Comparison of ENCODE assay signal across 8 cellular contexts in the genomic region with DNA sequence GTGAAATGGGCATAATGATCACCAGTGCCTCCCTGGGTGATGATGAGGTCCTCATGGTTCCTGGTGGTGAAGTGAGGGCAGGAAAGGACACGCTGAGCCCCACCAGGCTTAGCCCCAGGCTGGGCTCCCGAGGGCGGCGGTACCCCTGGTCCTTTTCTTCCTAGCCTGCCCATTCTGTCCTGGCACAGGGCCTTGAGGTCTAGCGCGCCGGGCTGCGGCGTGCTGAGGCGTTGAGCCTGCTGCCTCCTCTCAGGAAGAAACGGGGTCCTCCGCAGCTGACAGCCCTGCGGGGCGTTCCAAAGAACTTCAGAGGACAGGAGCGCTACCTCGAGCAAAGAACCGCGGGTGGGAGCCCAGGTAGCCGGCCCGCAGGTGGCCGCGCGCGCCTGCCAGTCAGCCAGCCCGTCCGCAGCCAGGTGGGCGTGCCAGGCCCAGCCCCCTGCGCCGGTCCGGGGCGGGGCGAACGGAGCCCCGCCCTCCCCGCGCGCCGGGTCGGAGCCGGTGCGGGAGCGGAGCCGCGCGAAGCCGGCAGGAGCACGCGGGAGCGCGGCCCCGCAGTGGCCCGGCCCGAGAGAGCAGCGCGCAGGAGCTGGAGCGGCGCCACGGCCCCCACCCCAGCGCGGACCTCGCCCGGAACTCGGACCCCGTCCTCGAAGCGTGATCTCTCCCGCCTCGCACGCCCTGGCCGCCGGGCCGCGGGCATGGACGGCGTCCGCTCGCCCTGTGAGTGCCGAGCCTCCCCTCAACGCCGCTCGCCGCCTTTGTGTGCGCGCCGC. TPM values are rescaled to one million over a fixed set of nuclear protein-coding genes. Genes with fewer than 3 reads are reported as not detected.
DNase-seq lines count a peak whose midpoint lies in the region; ATAC-seq and TF ChIP-seq lines count a peak whose summit lies in the region.

A gene (plus strand): TSS at position 477 of the 776 bp plus-strand sequence. CDS start 791 bp downstream, outside the sequence.

- intact Hi-C loops in activated B cell treated with CpG ODN at 0.5 μM for 24 hours (cut with micrococcal nuclease) = no loop called here
- intact Hi-C loops in dendritic cell treated with granulocyte-macrophage colony-stimulating factor and Interleukin-4, amounts not matched to agents 40 ng/mL and 50 ng/mL, for 4 days (cut with micrococcal nuclease) = no loop called here

- H3K27me3 ChIP-seq in AG04450 (ENCODE audit: control insufficient read depth, insufficient read depth, low read length) = peaks cover 60% of the 10 kb centered on the region

- H3K9me3 ChIP-seq in AG04450 (ENCODE audit: control insufficient read depth, insufficient read depth, low read length) = no peaks in the 10 kb centered on the region; the same call in 1 of the 2 replicates

- no peaks in the 10 kb centered on the region for H3K9me3 Mint-ChIP-seq in activated B cell treated with CpG ODN at 0.5 μM for 24 hours
- H3K9me3 Mint-ChIP-seq in dendritic cell treated with granulocyte-macrophage colony-stimulating factor and Interleukin-4, amounts not matched to agents 40 ng/mL and 50 ng/mL, for 4 days = no peaks in the 10 kb centered on the region
- no peaks in the 10 kb centered on the region for H3K9me3 Mint-ChIP-seq in stimulated activated memory B cell treated with anti-CD40 and anti-IgM and Interleukin-4, amounts not matched to agents 10 μg/mL and 1 μg/mL and 100 μg/mL, for 72 hours

- no peak within 1 kb of the TSS for H3K27ac Mint-ChIP-seq in activated B cell treated with CpG ODN at 0.5 μM for 24 hours
- no peak within 1 kb of the TSS for H3K27ac Mint-ChIP-seq in dendritic cell treated with granulocyte-macrophage colony-stimulating factor and Interleukin-4, amounts not matched to agents 40 ng/mL and 50 ng/mL, for 4 days
- H3K27ac Mint-ChIP-seq in stimulated activated memory B cell treated with anti-CD40 and anti-IgM and Interleukin-4, amounts not matched to agents 10 μg/mL and 1 μg/mL and 100 μg/mL, for 72 hours = no peak within 1 kb of the TSS

- POLR2A ChIA-PET in AG04450 (lab: Yijun Ruan, JAX) (no interaction called here), activated B cell treated with CpG ODN at 0.5 μM for 24 hours (lab: Charles Lee) (no interaction called here)

- H3K27me3 Mint-ChIP-seq in activated B cell treated with CpG ODN at 0.5 μM for 24 hours = peaks cover 42% of the 10 kb centered on the region
- H3K27me3 Mint-ChIP-seq in dendritic cell treated with granulocyte-macrophage colony-stimulating factor and Interleukin-4, amounts not matched to agents 40 ng/mL and 50 ng/mL, for 4 days = peaks cover 91% of the 10 kb centered on the region
- peaks cover 62% of the 10 kb centered on the region for H3K27me3 Mint-ChIP-seq in stimulated activated memory B cell treated with anti-CD40 and anti-IgM and Interleukin-4, amounts not matched to agents 10 μg/mL and 1 μg/mL and 100 μg/mL, for 72 hours

- peak within 1 kb of the TSS; percentile 73 for H3K4me3 Mint-ChIP-seq in activated B cell treated with CpG ODN at 0.5 μM for 24 hours
- peak within 1 kb of the TSS; percentile 69 for H3K4me3 Mint-ChIP-seq in dendritic cell treated with granulocyte-macrophage colony-stimulating factor and Interleukin-4, amounts not matched to agents 40 ng/mL and 50 ng/mL, for 4 days
- H3K4me3 Mint-ChIP-seq in stimulated activated memory B cell treated with anti-CD40 and anti-IgM and Interleukin-4, amounts not matched to agents 10 μg/mL and 1 μg/mL and 100 μg/mL, for 72 hours = peak within 1 kb of the TSS; percentile 73

- H3K36me3 Mint-ChIP-seq in activated B cell treated with CpG ODN at 0.5 μM for 24 hours (ENCODE audit: low read depth) = no peaks in the 10 kb centered on the region
- H3K36me3 Mint-ChIP-seq in dendritic cell treated with granulocyte-macrophage colony-stimulating factor and Interleukin-4, amounts not matched to agents 40 ng/mL and 50 ng/mL, for 4 days (ENCODE audit: low read depth) = no peaks in the 10 kb centered on the region
- no peaks in the 10 kb centered on the region for H3K36me3 Mint-ChIP-seq in stimulated activated memory B cell treated with anti-CD40 and anti-IgM and Interleukin-4, amounts not matched to agents 10 μg/mL and 1 μg/mL and 100 μg/mL, for 72 hours

- CTCF ChIA-PET in AG04450 (lab: Charles Lee) = no interaction called here
- CTCF ChIA-PET in activated B cell treated with CpG ODN at 0.5 μM for 24 hours (lab: Charles Lee) = no interaction called here

- peak within 1 kb of the TSS; percentile 10; the same call in 1 of the 2 replicates for H3K4me3 ChIP-seq in AG04450 (ENCODE audit: low read depth, low read length)

- no peak for DNase-seq in AG04450 (ENCODE audit: low read depth, low spot score)
- peak; percentile 57 for DNase-seq in HT-29 (ENCODE audit: low spot score)
- peak; percentile 48 for DNase-seq in activated B cell treated with CpG ODN at 0.5 μM for 24 hours
- peak; percentile 42 for DNase-seq in medulla oblongata (ENCODE audit: extremely low spot score)
- DNase-seq in UCSD-AML1 (lab: John Stamatoyannopoulos, UW; ENCODE audit: unreplicated experiment) = no peak
- no peak for DNase-seq in GOT3 (lab: John Stamatoyannopoulos, UW)

- TF ChIP-seq CTCF in AG04450 (IDR thresholded peaks at IDR 0.05; ENCODE audit: low read depth, low read length) (no peak), activated B cell treated with CpG ODN at 0.5 μM for 24 hours (IDR thresholded peaks at IDR 0.05) (no peak)

- H3K27ac ChIP-seq in AG04450 (ENCODE audit: low read depth, low read length) = no peak within 1 kb of the TSS

- peak; percentile 90 for ATAC-seq in activated B cell treated with CpG ODN at 0.5 μM for 24 hours (ENCODE audit: low read depth)
- ATAC-seq in stimulated activated memory B cell treated with anti-CD40 and anti-IgM and Interleukin-4, amounts not matched to agents 10 μg/mL and 1 μg/mL and 100 μg/mL, for 72 hours = peak; percentile 71

- peaks cover 9% of the 10 kb centered on the region for H3K4me1 Mint-ChIP-seq in activated B cell treated with CpG ODN at 0.5 μM for 24 hours
- peaks cover 3% of the 10 kb centered on the region for H3K4me1 Mint-ChIP-seq in dendritic cell treated with granulocyte-macrophage colony-stimulating factor and Interleukin-4, amounts not matched to agents 40 ng/mL and 50 ng/mL, for 4 days (ENCODE audit: low read depth)
- peaks cover 10% of the 10 kb centered on the region for H3K4me1 Mint-ChIP-seq in stimulated activated memory B cell treated with anti-CD40 and anti-IgM and Interleukin-4, amounts not matched to agents 10 μg/mL and 1 μg/mL and 100 μg/mL, for 72 hours

RNA-seq across cellular contexts. Expression of the gene that starts here (rescaled TPM):
- polyA plus RNA-seq in AG04450 (2011; rRNA removed) = not detected in 2 replicates
- not detected in 2 replicates for polyA minus RNA-seq in AG04450 (2011; rRNA and poly(A)+ RNA removed)
- total RNA-seq in HT-29 (2014; rRNA removed; shearing (Covaris generic)) = 27.5 and 28.6 TPM in 2 replicates
- 0.24 TPM in 1 of 2 replicates, not detected in the other for total RNA-seq in activated B cell treated with CpG ODN at 0.5 μM for 24 hours

Comparison
In these comparisons a context has a peak if more than half of its experiments do, and no peak if none do; other contexts are left out.
1. RNA of the gene that starts here (total RNA-seq): 27.5 to 28.6 TPM in HT-29; 0.24 TPM in activated B cell treated with CpG ODN at 0.5 μM for 24 hours; every median in the first group is over 10 times any median in the second.
2. Peak in DNase-seq and ATAC-seq in activated B cell treated with CpG ODN at 0.5 μM for 24 hours; RNA of the gene not detected or under 1 TPM.
3. DNase-seq: peak in HT-29 (single experiment) and medulla oblongata (single experiment); none in AG04450 (single experiment), UCSD-AML1 (single experiment) and GOT3 (single experiment).
4. Peak in every context shown above with its lines, with median percentiles within 50 percentile points of each other: H3K4me3 Mint-ChIP-seq.